ENCODE assay signal across 10 cellular contexts in the genomic region with DNA sequence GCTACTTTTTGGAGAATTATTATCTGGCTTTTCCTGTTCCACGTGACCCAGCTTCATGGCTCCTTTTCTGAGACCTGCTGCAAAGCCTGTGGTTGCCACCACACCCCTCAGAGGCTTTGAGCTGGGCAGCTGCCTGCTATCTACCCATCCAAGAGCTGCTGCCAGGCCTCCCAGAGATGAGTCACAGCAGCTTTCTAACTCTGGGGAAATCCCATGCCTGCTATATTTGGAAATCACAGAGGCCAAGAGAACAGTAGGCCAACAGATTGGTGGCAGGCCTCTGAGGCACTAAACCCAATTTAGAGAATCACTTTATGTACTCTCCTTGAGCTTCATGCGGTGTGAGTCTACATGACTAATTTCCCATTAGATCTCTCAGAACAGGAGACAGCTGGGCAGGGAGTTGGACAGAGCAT. TPM values are rescaled to one million over a fixed set of nuclear protein-coding genes. Genes with fewer than 3 reads are reported as not detected.
DNase-seq lines count a peak whose midpoint lies in the region; ATAC-seq, FAIRE-seq and TF ChIP-seq lines count a peak whose summit lies in the region.
"Had no signal": no experiment of that assay in that cellular context is flagged by ENCODE, and none has a peak within 500 bp of the region (broad histone marks: within the 10 kb centered on the region; RNA-seq: fewer than 3 reads in every experiment).

No MANE protein-coding gene starts in this region.

- peak overlapping the region in 10 of 11 experiments; percentile 22 to 75 (median 58); a peak in 19 of 22 replicates for H3K27ac ChIP-seq in BLaER1 treated with 17β-estradiol and CSF1 and Interleukin-3, amounts not matched to agents 10 nM and 100 nM
- H3K27ac ChIP-seq in adrenal gland = peak overlapping the region in 3 of 5 donors; percentile 31 to 71 (median 57)
- H3K27ac ChIP-seq: parathyroid adenoma had no signal

- TF ChIP-seq POLR2A in adrenal gland (IDR thresholded peaks at IDR 0.05) = peak in 1 of 2 donors; percentile 31

- no peak overlapping the region for H3K4me3 ChIP-seq in BLaER1 treated with 17β-estradiol and CSF1 and Interleukin-3, amounts not matched to agents 10 nM and 100 nM
- no peak overlapping the region for H3K4me3 ChIP-seq in adrenal gland
- H3K4me3 ChIP-seq: K562 had no signal

- intact Hi-C loops in adrenal gland (cut with DNase I) = no loop called here

- peak; percentile 97 for ATAC-seq in HG03159 (IDR thresholded peaks at IDR 0.05; ENCODE audit: unreplicated experiment)
- ATAC-seq: K562 had no signal

- peak; percentile 99 for FAIRE-seq in RCC 7860 (lab: Jason Lieb, UNC)
- FAIRE-seq: K562 had no signal

- H3K27me3 ChIP-seq in BLaER1 treated with 17β-estradiol and CSF1 and Interleukin-3, amounts not matched to agents 10 nM and 100 nM = no peaks in the 10 kb centered on the region
- H3K27me3 ChIP-seq in adrenal gland = no peaks in the 10 kb centered on the region

- H3K4me2 ChIP-seq in BLaER1 treated with 17β-estradiol and CSF1 and Interleukin-3, amounts not matched to agents 10 nM and 100 nM = peak overlapping the region; percentile 49 to 83 (median 65)

- peaks cover 11 to 20% (median 15%) of the 10 kb centered on the region in 10 experiments for H3K4me1 ChIP-seq in BLaER1 treated with 17β-estradiol and CSF1 and Interleukin-3, amounts not matched to agents 10 nM and 100 nM
- H3K4me1 ChIP-seq in adrenal gland (replicated peaks in 1 of 2) = peaks cover 5 to 14% of the 10 kb centered on the region in 2 donors
- H3K4me1 ChIP-seq: parathyroid adenoma had no signal

- H3K9ac ChIP-seq in BLaER1 treated with 17β-estradiol and CSF1 and Interleukin-3, amounts not matched to agents 10 nM and 100 nM = peak overlapping the region in 5 of 11 experiments; percentile 1 to 39 (median 14); a peak in 5 of 22 replicates
- H3K9ac ChIP-seq: parathyroid adenoma had no signal

- H3K9me3 ChIP-seq in BLaER1 treated with 17β-estradiol and CSF1 and Interleukin-3, amounts not matched to agents 10 nM and 100 nM (replicated peaks in 1 of 11) = no peaks in the 10 kb centered on the region
- H3K9me3 ChIP-seq in adrenal gland (replicated peaks in 1 of 3) = no peaks in the 10 kb centered on the region

- H3K36me3 ChIP-seq in BLaER1 treated with 17β-estradiol and CSF1 and Interleukin-3, amounts not matched to agents 10 nM and 100 nM = peaks cover 0 to 2% (median 0%) of the 10 kb centered on the region in 11 experiments; a peak in 2 of 22 replicates
- H3K36me3 ChIP-seq in adrenal gland (replicated peaks in 1 of 2) = no peaks in the 10 kb centered on the region

- WGBS in adrenal gland, 4 donors = 7 to 11% (median 8%) methylated on average over 2 of the region's 2 CpGs

- DNase-seq in GM19240 (ENCODE audit: insufficient read length, low spot score) (peak; percentile 37), RCC 7860 (ENCODE audit: low spot score) (peak; percentile 98), adrenal gland (peak; percentile 82 to 96 (median 90)), hypothalamus (lab: John Stamatoyannopoulos, UW) (peak in 31 of 51 donors; percentile 1 to 71 (median 24)), GF-D8 (lab: John Stamatoyannopoulos, UW) (no peak)
- DNase-seq in stimulated activated CD4-positive, alpha-beta T cell treated with anti-CD3 and anti-CD28 coated beads, Interleukin-12 subunit alpha, Interleukin-12 subunit beta, amount 100 ng/mL, for 48 hours (ENCODE audit: low read depth in 2 of 3, low spot score in 1 of 3) = peak; percentile 20 to 54 (median 32)

- TF ChIP-seq CTCF in adrenal gland (IDR thresholded peaks at IDR 0.05) = no peak

- H4K20me1 ChIP-seq in BLaER1 treated with 17β-estradiol and CSF1 and Interleukin-3, amounts not matched to agents 10 nM and 100 nM = 0 out of 22 replicates have a peak, but pooled peaks cover 0 to 5% (median 0%) of the 10 kb centered on the region in 11 experiments

RNA-seq across cellular contexts. Expression of a gene that starts 35.2 kb away (rescaled TPM):
- total RNA-seq in adrenal gland = 100 to 1,000 TPM in 7 of 8 donors, 10 to 100 TPM in 1; 63.3 to 229 (median 164) TPM
- polyA plus RNA-seq in adrenal gland = 100 to 1,000 TPM in 1 of 3 donors, 10 to 100 TPM in 2; 32.2 to 121 (median 43.1) TPM
